Comparison of ENCODE assay signal across 8 cellular contexts in the genomic region with DNA sequence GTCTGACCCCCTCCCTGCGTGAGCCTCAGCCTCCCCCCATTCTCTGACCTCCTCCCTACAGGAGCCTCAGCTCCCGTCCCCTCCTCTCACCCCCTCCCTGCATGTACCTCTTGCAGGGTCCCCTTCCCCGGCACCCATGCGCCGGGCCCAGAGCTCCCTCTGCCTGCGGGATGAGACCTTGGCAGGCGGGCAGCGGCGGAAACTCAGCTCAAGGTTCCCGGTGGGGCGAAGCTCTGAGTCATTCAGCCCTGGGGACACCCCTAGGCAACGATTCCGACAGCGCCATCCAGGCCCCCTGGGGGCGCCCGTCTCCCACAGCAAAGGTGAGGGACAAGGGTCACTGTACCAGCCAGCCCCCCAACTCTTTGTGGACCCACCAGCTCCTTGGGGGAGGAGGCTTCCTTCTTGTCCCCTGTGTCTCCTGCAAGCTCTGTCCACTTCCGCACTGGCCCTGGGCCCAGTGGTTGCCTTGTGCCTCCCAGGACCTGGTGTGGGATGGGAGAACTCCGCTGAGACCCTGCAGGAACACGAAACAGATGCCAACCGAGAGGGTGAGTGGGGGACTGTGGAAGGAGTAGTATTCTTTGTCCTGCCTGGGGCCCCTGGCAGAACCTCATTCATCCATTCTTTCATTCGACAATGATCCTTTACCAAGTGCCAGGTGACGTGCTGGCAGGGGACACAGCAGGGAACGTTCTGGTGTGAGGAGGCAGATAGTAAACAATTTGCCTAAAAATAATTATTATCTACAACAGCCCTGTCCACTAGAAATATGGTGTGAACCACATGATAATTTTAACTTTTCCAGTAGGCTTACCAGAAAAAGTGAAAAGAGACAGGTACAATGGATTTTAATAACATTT. TPM values are rescaled to one million over a fixed set of nuclear protein-coding genes. Genes with fewer than 3 reads are reported as not detected.
DNase-seq lines count a peak whose midpoint lies in the region; ATAC-seq and TF ChIP-seq lines count a peak whose summit lies in the region.

No MANE protein-coding gene starts in this region.

- H3K27me3 ChIP-seq in BJ (ENCODE audit: control insufficient read depth, insufficient read depth, low read length), result no peaks in the 10 kb centered on the region
- H3K27me3 ChIP-seq in parathyroid adenoma (ENCODE audit: control insufficient read depth, insufficient read depth, low read length), result no peaks in the 10 kb centered on the region

- no peak overlapping the region for H3K27ac ChIP-seq in parathyroid adenoma

- H3K9me3 ChIP-seq in parathyroid adenoma (ENCODE audit: control insufficient read depth, low read length), result no peaks in the 10 kb centered on the region

- peaks cover 7% of the 10 kb centered on the region for H3K36me3 Mint-ChIP-seq in activated naive CD8-positive, alpha-beta T cell treated with anti-CD3 and anti-CD28 coated beads for 36 hours

- peaks cover 4% of the 10 kb centered on the region for H3K4me1 ChIP-seq in parathyroid adenoma

- CTCF ChIA-PET in BJ (lab: Yijun Ruan, JAX), result interaction anchor here (0.6 to 6.8 kb wide), 21 partner anchors 11 to 568 kb away, joined by 3 to 71 read pairs (median 4); partner anchors contain the start of genes BAD, ESRRA, PPP1R14B and PRDX5

- H3K27ac Mint-ChIP-seq in activated naive CD8-positive, alpha-beta T cell treated with anti-CD3 and anti-CD28 coated beads for 36 hours, result no peak overlapping the region

- no peak overlapping the region for H3K9ac ChIP-seq in parathyroid adenoma

- TF ChIP-seq CTCF in BJ (IDR thresholded peaks at IDR 0.05; ENCODE audit: insufficient read depth, low read depth, low read length) (peak; percentile 92), parathyroid adenoma (IDR thresholded peaks at IDR 0.05) (peak; percentile 66)

- H3K79me2 ChIP-seq in parathyroid adenoma, result no peaks in the 10 kb centered on the region

- POLR2A ChIA-PET in BJ (lab: Charles Lee), result interaction anchor here (0.9 to 1.1 kb wide), 2 partner anchors 13 to 51 kb away, joined by 3 to 24 read pairs; no protein-coding TSS in a partner anchor

- peak overlapping the region; percentile 62 for H2AFZ ChIP-seq in parathyroid adenoma

- H3K4me1 Mint-ChIP-seq in activated naive CD8-positive, alpha-beta T cell treated with anti-CD3 and anti-CD28 coated beads for 36 hours, result peaks cover 23% of the 10 kb centered on the region

- H3K4me3 ChIP-seq in BJ (ENCODE audit: low read depth, low read length) (no peak overlapping the region), parathyroid adenoma (ENCODE audit: low read depth, low read length) (peak overlapping the region; percentile 37)

- H3K4me3 Mint-ChIP-seq in activated naive CD8-positive, alpha-beta T cell treated with anti-CD3 and anti-CD28 coated beads for 36 hours, result no peak overlapping the region

- intact Hi-C loops in head of caudate nucleus (cut with DNase I), result loop anchor here (5.0 kb wide), 1 partner anchor 38 kb away; the partner anchor contains the start of genes PRDX5 and TRMT112

- H3K27me3 Mint-ChIP-seq in activated naive CD8-positive, alpha-beta T cell treated with anti-CD3 and anti-CD28 coated beads for 36 hours, result no peaks in the 10 kb centered on the region

- peak; percentile 41 for ATAC-seq in GM21825 (IDR thresholded peaks at IDR 0.05; ENCODE audit: unreplicated experiment)
- ATAC-seq in HG02885 (IDR thresholded peaks at IDR 0.05; ENCODE audit: poor library complexity, unreplicated experiment), result no peak
- no peak for ATAC-seq in HG02870 (IDR thresholded peaks at IDR 0.05; ENCODE audit: unreplicated experiment)

- peak overlapping the region; percentile 47 for H3K4me2 ChIP-seq in parathyroid adenoma (ENCODE audit: low read length)

- no peaks in the 10 kb centered on the region for H3K9me3 Mint-ChIP-seq in activated naive CD8-positive, alpha-beta T cell treated with anti-CD3 and anti-CD28 coated beads for 36 hours

- DNase-seq in BJ (ENCODE audit: low read depth) (no peak), NCI-H460 (ENCODE audit: extremely low read depth, low read depth) (peak; percentile 76), head of caudate nucleus (peak; percentile 49 to 90 (median 78))
- peak; percentile 74 for DNase-seq in activated naive CD8-positive, alpha-beta T cell treated with anti-CD3 and anti-CD28 coated beads for 36 hours

- no peaks in the 10 kb centered on the region for H3K36me3 ChIP-seq in BJ (ENCODE audit: control insufficient read depth, insufficient read depth, low read length)
- no peaks in the 10 kb centered on the region for H3K36me3 ChIP-seq in parathyroid adenoma (ENCODE audit: control insufficient read depth, insufficient read depth, low read length)

RNA-seq across cellular contexts. Expression of gene RPS6KA4, which starts 3.7 kb away (rescaled TPM):
- 22.9 and 33.8 TPM in 2 replicates for polyA plus RNA-seq in BJ (2011; rRNA removed)
- polyA minus RNA-seq in BJ (2011; rRNA and poly(A)+ RNA removed), result 22.1 and 34.5 TPM in 2 replicates
- 15.1 and 16.8 TPM in 2 replicates for total RNA-seq in NCI-H460 (2014; rRNA removed; shearing (Covaris generic))
- polyA plus RNA-seq in NCI-H460 (2014; cell fraction: nucleus; rRNA removed), result 46.9 and 76.2 TPM in 2 replicates
- 10 to 100 TPM; 20.3 to 24.5 TPM for total RNA-seq in activated naive CD8-positive, alpha-beta T cell treated with anti-CD3 and anti-CD28 coated beads for 36 hours

RNA-seq across cellular contexts. Expression of gene CCDC88B, which starts 15.3 kb away (rescaled TPM):
- polyA plus RNA-seq in BJ (2011; rRNA removed), result 0.49 and 0.66 TPM in 2 replicates
- 0.09 TPM in 1 of 2 replicates, not detected in the other for polyA minus RNA-seq in BJ (2011; rRNA and poly(A)+ RNA removed)
- 2.8 and 3.7 TPM in 2 replicates for total RNA-seq in NCI-H460 (2014; rRNA removed; shearing (Covaris generic))
- polyA plus RNA-seq in NCI-H460 (2014; cell fraction: nucleus; rRNA removed), result 6.5 and 8.0 TPM in 2 replicates
- 10 to 100 TPM; 73.5 to 74.5 TPM for total RNA-seq in activated naive CD8-positive, alpha-beta T cell treated with anti-CD3 and anti-CD28 coated beads for 36 hours

RNA-seq across cellular contexts. Expression of gene PRDX5, which starts 37.4 kb away (rescaled TPM):
- 398 and 468 TPM in 2 replicates for polyA plus RNA-seq in BJ (2011; rRNA removed)
- polyA minus RNA-seq in BJ (2011; rRNA and poly(A)+ RNA removed), result 62.2 and 102 TPM in 2 replicates
- total RNA-seq in NCI-H460 (2014; rRNA removed; shearing (Covaris generic)), result 205 and 210 TPM in 2 replicates
- polyA plus RNA-seq in NCI-H460 (2014; cell fraction: nucleus; rRNA removed), result 183 and 203 TPM in 2 replicates
- 100 to 1,000 TPM; 111 to 116 TPM for total RNA-seq in activated naive CD8-positive, alpha-beta T cell treated with anti-CD3 and anti-CD28 coated beads for 36 hours

RNA-seq across cellular contexts. Expression of gene TRMT112, which starts 38.0 kb away (rescaled TPM):
- 154 and 189 TPM in 2 replicates for polyA plus RNA-seq in BJ (2011; rRNA removed)
- polyA minus RNA-seq in BJ (2011; rRNA and poly(A)+ RNA removed), result 37.3 and 47.2 TPM in 2 replicates
- total RNA-seq in NCI-H460 (2014; rRNA removed; shearing (Covaris generic)), result 202 and 230 TPM in 2 replicates
- 450 and 481 TPM in 2 replicates for polyA plus RNA-seq in NCI-H460 (2014; cell fraction: nucleus; rRNA removed)
- 100 to 1,000 TPM; 235 to 248 TPM for total RNA-seq in activated naive CD8-positive, alpha-beta T cell treated with anti-CD3 and anti-CD28 coated beads for 36 hours

RNA-seq across cellular contexts. Expression of gene ESRRA, which starts 50.0 kb away (rescaled TPM):
- polyA plus RNA-seq in BJ (2011; rRNA removed), result 8.9 and 17.4 TPM in 2 replicates
- 8.5 and 11.2 TPM in 2 replicates for polyA minus RNA-seq in BJ (2011; rRNA and poly(A)+ RNA removed)
- total RNA-seq in NCI-H460 (2014; rRNA removed; shearing (Covaris generic)), result 42.2 and 52.8 TPM in 2 replicates
- polyA plus RNA-seq in NCI-H460 (2014; cell fraction: nucleus; rRNA removed), result 105 and 114 TPM in 2 replicates
- 10 to 100 TPM; 46.5 to 46.9 TPM for total RNA-seq in activated naive CD8-positive, alpha-beta T cell treated with anti-CD3 and anti-CD28 coated beads for 36 hours

Comparison
In these comparisons a context has a peak if more than half of its experiments do, and no peak if none do; other contexts are left out.
1. RNA of gene CCDC88B, which starts 15.3 kb away (total RNA-seq): 73.5 to 74.5 TPM in activated naive CD8-positive, alpha-beta T cell treated with anti-CD3 and anti-CD28 coated beads for 36 hours; 2.8 to 3.7 TPM in NCI-H460; every median in the first group is over 10 times any median in the second.